ENCODE assay signal across 8 cellular contexts in the genomic region with DNA sequence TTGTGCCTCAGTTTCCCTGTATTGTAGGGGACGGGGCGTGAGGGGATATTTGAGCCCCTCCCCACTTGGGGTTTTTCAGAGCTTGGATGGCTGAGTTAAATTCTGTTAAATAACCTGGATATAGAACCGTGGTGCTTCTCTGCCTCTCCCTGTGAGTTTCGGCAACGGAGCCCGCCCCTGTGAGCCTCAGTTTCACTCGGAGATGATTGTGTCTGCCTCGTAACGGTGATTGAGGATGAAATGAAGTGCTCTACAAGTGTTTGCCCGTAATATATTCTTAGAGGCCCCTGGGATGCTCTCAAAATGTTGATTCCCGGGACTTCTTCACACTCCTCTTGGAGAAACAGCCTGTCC. TPM values are rescaled to one million over a fixed set of nuclear protein-coding genes. Genes with fewer than 3 reads are reported as not detected.
DNase-seq lines count a peak whose midpoint lies in the region; ATAC-seq and TF ChIP-seq lines count a peak whose summit lies in the region.

No MANE protein-coding gene starts in this region.

- peaks cover 9% of the 10 kb centered on the region for H4K20me1 ChIP-seq in Loucy (ENCODE audit: insufficient read depth, low read length, poor library complexity, severe bottlenecking)

- peaks cover 33% of the 10 kb centered on the region for H3K79me2 ChIP-seq in Loucy (ENCODE audit: insufficient read depth, low read length)

- no peaks in the 10 kb centered on the region for H3K27me3 Mint-ChIP-seq in naive thymus-derived CD4-positive, alpha-beta T cell

- H3K27ac ChIP-seq in C4-2B (peak overlapping the region; percentile 88), cingulate gyrus (ENCODE audit: low read depth, low read length) (peak overlapping the region; percentile 93)
- H3K27ac ChIP-seq in naive thymus-derived CD4-positive, alpha-beta T cell (ENCODE audit: low read depth, low read length): peak overlapping the region; percentile 95

- ATAC-seq in naive thymus-derived CD4-positive, alpha-beta T cell: no peak
- ATAC-seq in GM19397 (IDR thresholded peaks at IDR 0.05; ENCODE audit: unreplicated experiment): no peak
- ATAC-seq in HG03095 (IDR thresholded peaks at IDR 0.05; ENCODE audit: unreplicated experiment): no peak
- ATAC-seq in GM18502 (IDR thresholded peaks at IDR 0.05; ENCODE audit: poor library complexity, unreplicated experiment): no peak

- no peaks in the 10 kb centered on the region for H3K9me3 ChIP-seq in Loucy (ENCODE audit: insufficient read depth, low read depth, low read length)
- no peaks in the 10 kb centered on the region for H3K9me3 ChIP-seq in naive thymus-derived CD4-positive, alpha-beta T cell (ENCODE audit: control insufficient read depth in 2 of 3, low read length in 3 of 3)

- no peak for DNase-seq in naive thymus-derived CD4-positive, alpha-beta T cell
- no peak for DNase-seq in posterior cingulate gyrus

- H3K9me2 ChIP-seq in Loucy (replicated peaks; ENCODE audit: low read depth, low read length): no peaks in the 10 kb centered on the region

- peaks cover 0 to 11% (median 3%) of the 10 kb centered on the region in 5 donors for H3K36me3 Mint-ChIP-seq in naive thymus-derived CD4-positive, alpha-beta T cell

- peaks cover 4% of the 10 kb centered on the region; the same call in 1 of the 2 replicates for H3F3A ChIP-seq in Loucy (ENCODE audit: low read depth)

- peaks cover 7% of the 10 kb centered on the region; the same call in 1 of the 2 replicates for H3K36me3 ChIP-seq in Loucy (ENCODE audit: insufficient read depth, low read length)
- H3K36me3 ChIP-seq in naive thymus-derived CD4-positive, alpha-beta T cell (ENCODE audit: control insufficient read depth in 2 of 3, insufficient read depth in 3 of 3, low read length in 3 of 3): peaks cover 0 to 18% (median 7%) of the 10 kb centered on the region in 3 experiments

- H3K27me3 ChIP-seq in Loucy (ENCODE audit: insufficient read depth, low read length, poor library complexity, severe bottlenecking): no peaks in the 10 kb centered on the region
- no peaks in the 10 kb centered on the region for H3K27me3 ChIP-seq in naive thymus-derived CD4-positive, alpha-beta T cell (ENCODE audit: control insufficient read depth in 2 of 2, insufficient read depth in 2 of 2, low read length in 2 of 2)

- POLR2A ChIA-PET in naive thymus-derived CD4-positive, alpha-beta T cell (lab: Charles Lee): interaction anchor here (0.6 to 2.6 kb wide), 18 partner anchors 8 to 1433 kb away, joined by 3 to 47 read pairs (median 6); a partner anchor contains a TSS

- H2AFZ ChIP-seq in Loucy (ENCODE audit: low read length): peak overlapping the region; percentile 85

- peaks cover 0 to 2% (median 0%) of the 10 kb centered on the region in 11 donors for H3K9me3 Mint-ChIP-seq in naive thymus-derived CD4-positive, alpha-beta T cell

- peaks cover 17% of the 10 kb centered on the region for H3K4me1 ChIP-seq in Loucy (ENCODE audit: insufficient read depth, low read length, poor library complexity, severe bottlenecking)
- H3K4me1 ChIP-seq in naive thymus-derived CD4-positive, alpha-beta T cell (ENCODE audit: control insufficient read depth in 2 of 2, insufficient read depth in 2 of 2, low read length in 2 of 2): peaks cover 13 to 15% of the 10 kb centered on the region in 2 donors

- peak overlapping the region; percentile 83 to 93 (median 91) for H3K4me3 Mint-ChIP-seq in naive thymus-derived CD4-positive, alpha-beta T cell

- TF ChIP-seq CTCF in C4-2B (conservative IDR thresholded peaks at IDR 0.05) (no peak), Loucy (conservative IDR thresholded peaks at IDR 0.05; ENCODE audit: low read length) (no peak)

- CTCF ChIA-PET in naive thymus-derived CD4-positive, alpha-beta T cell (lab: Charles Lee): interaction anchor here (0.6 to 2.1 kb wide), 8 partner anchors 10 to 289 kb away, joined by 3 to 11 read pairs (median 4); a partner anchor contains a TSS

- H3K9ac ChIP-seq in Loucy (ENCODE audit: low read depth, low read length, poor library complexity, severe bottlenecking): peak overlapping the region; percentile 100

- peak overlapping the region; percentile 87 to 97 (median 95) for H3K27ac Mint-ChIP-seq in naive thymus-derived CD4-positive, alpha-beta T cell

- H3K4me2 ChIP-seq in Loucy (ENCODE audit: low read depth, low read length, poor library complexity, severe bottlenecking): peak overlapping the region; percentile 99

- peak overlapping the region; percentile 99 for H3K4me3 ChIP-seq in Loucy (ENCODE audit: low read length, poor library complexity, severe bottlenecking)
- peak overlapping the region; percentile 84 for H3K4me3 ChIP-seq in naive thymus-derived CD4-positive, alpha-beta T cell (ENCODE audit: low read length)

- intact Hi-C loops in naive thymus-derived CD4-positive, alpha-beta T cell (cut with micrococcal nuclease): no loop called here
- intact Hi-C loops in posterior cingulate gyrus (cut with DNase I): no loop called here

- H3K4me1 Mint-ChIP-seq in naive thymus-derived CD4-positive, alpha-beta T cell: peaks cover 6 to 25% (median 23%) of the 10 kb centered on the region in 7 donors

RNA-seq across cellular contexts. Expression of a gene that starts 0.5 kb away (rescaled TPM):
- total RNA-seq in naive thymus-derived CD4-positive, alpha-beta T cell: 100 to 1,000 TPM in 2 of 5 experiments, 10 to 100 TPM in 3; 74.7 to 108 (median 99.9) TPM
- polyA plus RNA-seq in naive thymus-derived CD4-positive, alpha-beta T cell: 10 to 100 TPM; 70.3 to 78.5 TPM

RNA-seq across cellular contexts. Expression of a gene that starts 13.5 kb away (rescaled TPM):
- 1,000 to 10,000 TPM; 1,563 to 2,429 (median 2,196) TPM for total RNA-seq in naive thymus-derived CD4-positive, alpha-beta T cell
- polyA plus RNA-seq in naive thymus-derived CD4-positive, alpha-beta T cell: 1,000 to 10,000 TPM; 2,042 to 2,197 TPM

RNA-seq across cellular contexts. Expression of a gene that starts 14.8 kb away (rescaled TPM):
- total RNA-seq in naive thymus-derived CD4-positive, alpha-beta T cell: 100 to 1,000 TPM; 137 to 241 (median 221) TPM
- 100 to 1,000 TPM in 1 of 2 donors, 10 to 100 TPM in 1; 96.9 to 155 TPM for polyA plus RNA-seq in naive thymus-derived CD4-positive, alpha-beta T cell

RNA-seq across cellular contexts. Expression of a gene that starts 30.4 kb away (rescaled TPM):
- total RNA-seq in naive thymus-derived CD4-positive, alpha-beta T cell: 100 to 1,000 TPM in 4 of 5 experiments, 10 to 100 TPM in 1; 83.9 to 152 (median 116) TPM
- 100 to 1,000 TPM; 164 to 197 TPM for polyA plus RNA-seq in naive thymus-derived CD4-positive, alpha-beta T cell

RNA-seq across cellular contexts. Expression of a gene that starts 36.3 kb away (rescaled TPM):
- 10 to 100 TPM; 18.9 to 70.4 (median 25.0) TPM for total RNA-seq in naive thymus-derived CD4-positive, alpha-beta T cell
- 10 to 100 TPM in 1 of 2 donors, 1 to 10 TPM in 1; 8.9 to 12.6 TPM for polyA plus RNA-seq in naive thymus-derived CD4-positive, alpha-beta T cell
